ENCODE assay signal across 10 cellular contexts in the genomic region with DNA sequence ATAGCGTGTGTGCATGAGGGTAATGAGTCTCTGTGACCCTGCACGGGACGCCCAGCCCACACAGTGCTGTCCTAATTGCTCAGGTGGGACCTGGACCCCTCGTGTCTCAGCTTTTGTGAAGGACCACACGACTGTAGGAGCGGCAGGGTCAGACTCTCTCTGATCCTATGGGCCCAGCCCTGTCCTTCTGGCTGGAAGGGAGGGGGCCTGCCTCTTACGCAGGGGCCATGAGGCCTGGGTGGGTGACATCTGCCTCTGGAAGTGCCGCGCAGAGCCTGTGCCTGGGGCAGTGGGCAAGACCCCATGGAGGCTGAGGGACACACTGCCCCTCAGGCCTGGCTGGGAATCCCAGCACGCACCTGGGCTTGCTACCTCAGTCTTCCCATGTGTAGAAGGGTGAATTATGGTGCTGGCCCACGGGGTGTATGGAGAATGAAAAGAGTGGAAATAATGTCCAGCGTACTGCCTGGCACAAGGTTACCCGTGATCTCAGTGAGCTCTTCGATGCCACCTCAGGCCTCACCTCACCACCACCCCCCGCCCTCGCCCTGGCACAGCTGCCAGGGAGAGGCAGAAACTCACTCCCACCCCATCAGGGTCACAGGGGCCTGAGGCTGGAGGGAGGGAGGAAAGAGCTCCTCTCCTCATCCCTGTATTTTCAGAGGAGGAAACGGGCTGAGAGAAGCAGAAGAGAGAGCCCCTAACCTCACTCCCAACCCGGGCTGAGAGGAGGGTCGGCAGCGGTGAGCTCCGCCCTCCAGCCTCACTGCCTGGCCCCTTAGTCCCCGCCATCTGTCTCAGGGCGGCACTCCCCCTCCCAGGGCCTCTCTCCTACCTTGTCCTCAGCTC. TPM values are rescaled to one million over a fixed set of nuclear protein-coding genes. Genes with fewer than 3 reads are reported as not detected.
A peak's percentile ranks its signal among the peaks of the same experiment; 100 is the strongest.
DNase-seq lines count a peak whose midpoint lies in the region; ATAC-seq and TF ChIP-seq lines count a peak whose summit lies in the region.
"Had no signal": no experiment of that assay in that cellular context is flagged by ENCODE, and none has a peak within 500 bp of the region (broad histone marks: within the 10 kb centered on the region; RNA-seq: fewer than 3 reads in every experiment).

No MANE protein-coding gene starts in this region.

- no peaks in the 10 kb centered on the region for H3K9me3 ChIP-seq in endodermal cell (ENCODE audit: control insufficient read depth, low read length)

- no peak overlapping the region for H3K27ac ChIP-seq in endodermal cell (ENCODE audit: low read depth, low read length)

- no peaks in the 10 kb centered on the region for H3K4me1 ChIP-seq in endodermal cell (ENCODE audit: control insufficient read depth, insufficient read depth, low read length)

- ATAC-seq in omental fat pad (ENCODE audit: low FRiP score): peak; percentile 39

- peak overlapping the region; percentile 65 for H3K4me3 ChIP-seq in endodermal cell (ENCODE audit: low read length)

- H3K9ac ChIP-seq in endodermal cell (ENCODE audit: extremely low read depth, low read length, poor library complexity, severe bottlenecking): no peak overlapping the region

- WGBS in endodermal cell (ENCODE audit: insufficient coverage in 1 of 2, insufficient read length in 1 of 2), 2 experiments: 74 to 89% methylated on average over 10 to 22 of the region's 23 CpGs

- TF ChIP-seq CTCF in endodermal cell (conservative IDR thresholded peaks at IDR 0.05) (no peak), omental fat pad (IDR thresholded peaks at IDR 0.05) (no peak), endothelial cell (IDR thresholded peaks at IDR 0.05; ENCODE audit: unreplicated experiment) (no peak)

- H3K36me3 Mint-ChIP-seq in endodermal cell (ENCODE audit: low read depth) (peaks cover 19% of the 10 kb centered on the region), endothelial cell (ENCODE audit: low read depth, unreplicated experiment) (peaks cover 10% of the 10 kb centered on the region)

- H3K4me1 Mint-ChIP-seq in endodermal cell (no peaks in the 10 kb centered on the region), endothelial cell (ENCODE audit: unreplicated experiment) (no peaks in the 10 kb centered on the region)

- DNase-seq in D341Med (ENCODE audit: low spot score): peak; percentile 66
- peak; percentile 19 for DNase-seq in NCI-H1694 (lab: John Stamatoyannopoulos, UW)
- DNase-seq in endodermal cell: peak; percentile 94
- no peak for DNase-seq in omental fat pad (ENCODE audit: low spot score)
- no peak for DNase-seq in putamen (ENCODE audit: low spot score)
- no peak for DNase-seq in endothelial cell (ENCODE audit: low spot score)
- DNase-seq in inferior parietal cortex (ENCODE audit: extremely low spot score): no peak
- no peak for DNase-seq in nucleus accumbens (lab: John Stamatoyannopoulos, UW)

- no peaks in the 10 kb centered on the region for H3K9me3 Mint-ChIP-seq in endodermal cell
- no peaks in the 10 kb centered on the region for H3K9me3 Mint-ChIP-seq in endothelial cell (ENCODE audit: unreplicated experiment)

- H3K27ac Mint-ChIP-seq in endodermal cell (no peak overlapping the region), endothelial cell (ENCODE audit: unreplicated experiment) (no peak overlapping the region)

- no peaks in the 10 kb centered on the region for H3K36me3 ChIP-seq in endodermal cell (ENCODE audit: control insufficient read depth, insufficient read depth, low read length)

- H3K27me3 Mint-ChIP-seq in endodermal cell (ENCODE audit: insufficient read depth): peaks cover 3% of the 10 kb centered on the region
- H3K27me3 Mint-ChIP-seq in endothelial cell (ENCODE audit: unreplicated experiment): peaks cover 9% of the 10 kb centered on the region

- H3K4me3 Mint-ChIP-seq in endodermal cell: peak overlapping the region; percentile 40
- no peak overlapping the region for H3K4me3 Mint-ChIP-seq in endothelial cell (ENCODE audit: unreplicated experiment)

- H3K27me3 ChIP-seq in endodermal cell (ENCODE audit: control insufficient read depth, insufficient read depth, low read length, poor library complexity, severe bottlenecking): no peaks in the 10 kb centered on the region

RNA-seq across cellular contexts. Expression of gene DBNDD1, which starts 27.1 kb away (rescaled TPM):
- total RNA-seq in endodermal cell (10 to 100 TPM; 31.5 to 32.5 TPM), omental fat pad (1 to 10 TPM in 3 of 4 donors, not detected in 1; 1.4 to 5.0 (median 3.5) TPM), endothelial cell (ENCODE audit: unreplicated experiment) (36.8 TPM)
- 29.9 TPM for polyA plus RNA-seq in endodermal cell (2013, experiment 1 of 2)
- 27.8 TPM for polyA plus RNA-seq in endodermal cell (2013, experiment 2 of 2)

RNA-seq across cellular contexts. Expression of gene PRDM7, which starts 30.8 kb away (rescaled TPM):
- total RNA-seq in endodermal cell: not detected
- not detected for polyA plus RNA-seq in endodermal cell (2013, experiment 1 of 2)
- polyA plus RNA-seq in endodermal cell (2013, experiment 2 of 2): not detected
- not detected for total RNA-seq in omental fat pad
- total RNA-seq in endothelial cell (ENCODE audit: unreplicated experiment): not detected
- total RNA-seq: NCI-H460 had no signal
- polyA plus RNA-seq: adipose tissue had no signal

Comparison
In these comparisons a context has a peak if more than half of its experiments do, and no peak if none do; other contexts are left out.
1. DNase-seq: peak in D341Med (single experiment), NCI-H1694 (single experiment) and endodermal cell (single experiment); none in omental fat pad (single experiment), putamen (single experiment), endothelial cell (single experiment), inferior parietal cortex (single experiment) and nucleus accumbens (0 of 56).